In the genomic region with DNA sequence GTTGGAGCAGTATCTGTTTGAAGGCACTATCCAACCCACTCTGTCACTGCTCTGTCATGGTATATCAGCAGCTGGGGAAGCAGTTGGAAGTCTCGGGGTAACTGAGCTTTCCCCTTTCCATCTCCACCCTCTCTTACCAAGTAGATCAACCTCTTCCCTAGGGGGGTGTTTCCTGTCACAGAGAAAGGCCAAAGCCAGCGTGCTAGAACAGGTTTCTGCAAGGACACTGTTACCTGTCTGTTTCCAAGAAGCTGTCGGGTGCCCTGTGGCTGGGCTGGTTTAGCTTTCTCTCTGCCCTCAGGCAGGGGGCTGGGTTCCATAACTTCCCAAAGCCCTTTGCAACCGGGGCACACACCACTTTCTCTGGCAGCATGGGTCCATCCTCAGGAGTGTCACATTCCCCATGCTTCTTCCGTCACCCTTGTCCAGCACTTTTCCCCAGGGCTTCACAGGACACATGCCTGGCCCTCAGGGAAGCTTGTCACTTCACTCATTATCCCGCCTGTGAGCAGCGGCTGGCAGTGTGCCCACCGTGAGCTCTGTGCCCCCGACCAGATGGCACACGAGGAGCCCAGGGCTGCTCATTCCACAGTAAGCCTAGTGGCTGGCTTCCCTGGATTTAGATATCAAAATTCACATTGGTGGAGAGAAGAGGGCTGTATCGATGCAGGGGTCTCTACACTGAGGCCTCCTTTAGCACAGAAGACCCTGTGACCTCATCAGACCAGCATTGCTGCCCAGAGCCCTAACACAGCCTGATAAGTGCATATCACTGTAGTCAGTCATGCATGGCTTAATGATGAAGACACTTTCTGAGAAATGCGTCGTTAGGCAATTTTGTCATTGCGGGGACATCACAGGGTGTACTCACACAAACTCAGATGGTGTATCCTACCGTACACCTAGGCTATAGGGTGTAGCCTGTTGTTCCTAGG, we compare ENCODE assay signal across 21 cellular contexts.
DNase-seq lines count a peak whose midpoint lies in the region; ATAC-seq and TF ChIP-seq lines count a peak whose summit lies in the region.
"Had no signal": no experiment of that assay in that cellular context is flagged by ENCODE, and none has a peak within 500 bp of the region (broad histone marks: within the 10 kb centered on the region; RNA-seq: fewer than 3 reads in every experiment).

No MANE protein-coding gene starts in this region.

- H3K4me3 Mint-ChIP-seq in neural progenitor cell: no peak overlapping the region
- H3K4me3 Mint-ChIP-seq: dendritic cell treated with granulocyte-macrophage colony-stimulating factor and Interleukin-4, amounts not matched to agents 40 ng/mL and 50 ng/mL, for 4 days; nephron; T-helper 2 cell treated with Interferon-gamma antibody and Interleukin-4, amounts not matched to agents 5 μg/mL and 100 μg/mL, for 36 hours had no signal

- no peak overlapping the region for H3K4me3 ChIP-seq in psoas muscle
- H3K4me3 ChIP-seq in aorta (ENCODE audit: low read length in 2 of 2): no peak overlapping the region
- H3K4me3 ChIP-seq in neural progenitor cell: no peak overlapping the region
- H3K4me3 ChIP-seq in H7 (ENCODE audit: insufficient read depth, low read depth, low read length): no peak overlapping the region
- H3K4me3 ChIP-seq: GM12878, SK-N-MC, vagina had no signal

- ATAC-seq in foreskin keratinocyte (peak; percentile 61), psoas muscle (peak in 3 of 4 donors; percentile 28 to 36 (median 32)), aorta (ENCODE audit: low FRiP score) (no peak)
- ATAC-seq: GM12878 had no signal

- TF ChIP-seq CTCF in foreskin keratinocyte (conservative IDR thresholded peaks at IDR 0.05): no peak
- no peak for TF ChIP-seq CTCF in psoas muscle (IDR thresholded peaks at IDR 0.05)
- no peak for TF ChIP-seq CTCF in neural progenitor cell (IDR thresholded peaks at IDR 0.05)

- H3K27me3 ChIP-seq in foreskin keratinocyte: no peaks in the 10 kb centered on the region
- no peaks in the 10 kb centered on the region for H3K27me3 ChIP-seq in psoas muscle (ENCODE audit: insufficient read depth in 3 of 3, low read length in 2 of 3)
- H3K27me3 ChIP-seq in aorta (ENCODE audit: control insufficient read depth in 1 of 2, insufficient read depth in 2 of 2, low read length in 1 of 2): no peaks in the 10 kb centered on the region
- H3K27me3 ChIP-seq in neural progenitor cell: no peaks in the 10 kb centered on the region
- H3K27me3 ChIP-seq in H7 (ENCODE audit: control insufficient read depth, insufficient read depth, low read length): no peaks in the 10 kb centered on the region
- H3K27me3 ChIP-seq: vagina had no signal

- DNase-seq in NCI-H1694 treated with DMSO at 0.1 percent for 48 hours (lab: John Stamatoyannopoulos, UW) (peak; percentile 76), NCI-H69 (lab: John Stamatoyannopoulos, UW) (peak; percentile 66), foreskin keratinocyte (peak in 1 of 2 donors; percentile 23), psoas muscle (no peak), aorta (no peak), neural progenitor cell (ENCODE audit: low spot score) (no peak), H7 (no peak)
- DNase-seq: activated CD4-positive, alpha-beta T cell treated with anti-CD3 and anti-CD28 coated beads, Interleukin-2, amount 50 U/mL, for 4 hours; activated effector memory CD4-positive, alpha-beta T cell treated with Interleukin-2 at 50 U/mL for 16 hours; DMS79; KBM-7; MM.1S; NCI-H1417 treated with DMSO at 0.1 percent for 48 hours; NCI-H2227 treated with DMSO at 0.1 percent for 48 hours had no signal

- 49 to 72% (median 50%) methylated on average over 15 of the region's 15 CpGs for WGBS in psoas muscle, 3 donors
- 88 to 91% methylated on average over 15 of the region's 15 CpGs for WGBS in aorta, 2 donors

- no peaks in the 10 kb centered on the region for H3K27me3 Mint-ChIP-seq in neural progenitor cell (ENCODE audit: insufficient read depth, low read depth)
- H3K27me3 Mint-ChIP-seq: dendritic cell treated with granulocyte-macrophage colony-stimulating factor and Interleukin-4, amounts not matched to agents 40 ng/mL and 50 ng/mL, for 4 days had no signal

- no peak overlapping the region for H3K27ac Mint-ChIP-seq in neural progenitor cell
- H3K27ac Mint-ChIP-seq: dendritic cell treated with granulocyte-macrophage colony-stimulating factor and Interleukin-4, amounts not matched to agents 40 ng/mL and 50 ng/mL, for 4 days; nephron; T-helper 2 cell treated with Interferon-gamma antibody and Interleukin-4, amounts not matched to agents 5 μg/mL and 100 μg/mL, for 36 hours had no signal

- H3K79me2 ChIP-seq in neural progenitor cell (ENCODE audit: low read depth): no peaks in the 10 kb centered on the region

- H3K9me3 Mint-ChIP-seq in neural progenitor cell: no peaks in the 10 kb centered on the region
- H3K9me3 Mint-ChIP-seq: dendritic cell treated with granulocyte-macrophage colony-stimulating factor and Interleukin-4, amounts not matched to agents 40 ng/mL and 50 ng/mL, for 4 days; nephron had no signal

- no peaks in the 10 kb centered on the region for H4K20me1 ChIP-seq in neural progenitor cell (ENCODE audit: low read depth)

- H3K9me3 ChIP-seq in psoas muscle (no peaks in the 10 kb centered on the region), aorta (ENCODE audit: control insufficient read depth, low read length) (no peaks in the 10 kb centered on the region), neural progenitor cell (ENCODE audit: low read depth) (no peaks in the 10 kb centered on the region)
- H3K9me3 ChIP-seq: vagina had no signal

- H3K4me2 ChIP-seq in neural progenitor cell: no peak overlapping the region

- H3K4me1 ChIP-seq in foreskin keratinocyte (peaks cover 7% of the 10 kb centered on the region), psoas muscle (peaks cover 22% of the 10 kb centered on the region), aorta (ENCODE audit: control insufficient read depth in 1 of 2, insufficient read depth in 2 of 2, low read length in 2 of 2) (peaks cover 4 to 5% of the 10 kb centered on the region in 2 donors), neural progenitor cell (no peaks in the 10 kb centered on the region)

- intact Hi-C loops in psoas muscle (cut with DNase I): no loop called here
- intact Hi-C loops in aorta (cut with DNase I): no loop called here

- H3K9ac ChIP-seq in neural progenitor cell: no peak overlapping the region
- H3K9ac ChIP-seq: parathyroid adenoma had no signal

- H2AFZ ChIP-seq in neural progenitor cell (replicated peaks): no peak overlapping the region
- H2AFZ ChIP-seq: parathyroid adenoma had no signal

- H3K36me3 ChIP-seq in psoas muscle (ENCODE audit: insufficient read depth in 1 of 2, low read depth in 1 of 2) (no peaks in the 10 kb centered on the region), aorta (ENCODE audit: control insufficient read depth in 1 of 2, insufficient read depth in 2 of 2, low read length in 1 of 2) (no peaks in the 10 kb centered on the region), neural progenitor cell (no peaks in the 10 kb centered on the region), H7 (replicated peaks; ENCODE audit: control insufficient read depth, insufficient read depth, low read length) (no peaks in the 10 kb centered on the region)
- H3K36me3 ChIP-seq: vagina had no signal

- H3K36me3 Mint-ChIP-seq in neural progenitor cell: no peaks in the 10 kb centered on the region

- no peaks in the 10 kb centered on the region for H3F3A ChIP-seq in neural progenitor cell (ENCODE audit: low read depth)

- H3K4me1 Mint-ChIP-seq in neural progenitor cell: no peaks in the 10 kb centered on the region
- H3K4me1 Mint-ChIP-seq: nephron had no signal

- no peak overlapping the region for H3K27ac ChIP-seq in foreskin keratinocyte
- H3K27ac ChIP-seq in psoas muscle: no peak overlapping the region
- H3K27ac ChIP-seq in aorta (ENCODE audit: low read depth in 1 of 2, low read length in 2 of 2): no peak overlapping the region
- no peak overlapping the region for H3K27ac ChIP-seq in neural progenitor cell
- H3K27ac ChIP-seq: parathyroid adenoma, SK-N-MC, vagina had no signal

Comparison
In these comparisons a context has a peak if more than half of its experiments do, and no peak if none do; other contexts are left out.
1. DNase-seq: peak in NCI-H1694 treated with DMSO at 0.1 percent for 48 hours (single experiment) and NCI-H69 (single experiment); none in psoas muscle (0 of 2), aorta (0 of 2), neural progenitor cell (single experiment) and H7 (single experiment).